In genomic region chr11:117888140-117888561, GRCh38 we compare ENCODE assay signal across 1 cellular context.
TF ChIP-seq lines count a peak whose summit lies in the region.

No MANE protein-coding gene starts in this region.

TF ChIP-seq in H1, 55 proteins besides CTCF, POLR2A, EP300 and RAD21:
- TF ChIP-seq HDAC6 (IDR thresholded peaks at IDR 0.05; ENCODE audit: low read depth, low read length), result no peak
- TF ChIP-seq TAF1 (IDR thresholded peaks at IDR 0.05; ENCODE audit: low read depth, low read length), result no peak
- no peak for TF ChIP-seq GABPA (IDR thresholded peaks at IDR 0.05; ENCODE audit: borderline replicate concordance, insufficient read depth, low read length)
- TF ChIP-seq EGR1 (IDR thresholded peaks at IDR 0.05; ENCODE audit: borderline replicate concordance, low read depth, low read length), result no peak
- no peak for TF ChIP-seq E2F6 (IDR thresholded peaks at IDR 0.05)
- no peak for TF ChIP-seq SAP30 (IDR thresholded peaks at IDR 0.05; ENCODE audit: insufficient read depth, insufficient replicate concordance, low read length)
- no peak for TF ChIP-seq KDM5A (IDR thresholded peaks at IDR 0.05; ENCODE audit: low read length)
- no peak for TF ChIP-seq ASH2L (IDR thresholded peaks at IDR 0.05; ENCODE audit: low read length)
- TF ChIP-seq RXRA (IDR thresholded peaks at IDR 0.05; ENCODE audit: insufficient read depth, low read depth, low read length), result no peak
- TF ChIP-seq BCL11A (IDR thresholded peaks at IDR 0.05; ENCODE audit: low read depth in 2 of 2, low read length in 2 of 2), result no peak
- TF ChIP-seq NRF1 (IDR thresholded peaks at IDR 0.05; ENCODE audit: low read depth, low read length), result no peak
- TF ChIP-seq POLR2AphosphoS5 (IDR thresholded peaks at IDR 0.05; ENCODE audit: low read depth, low read length), result no peak
- TF ChIP-seq MAFK (IDR thresholded peaks at IDR 0.05; ENCODE audit: low read depth, low read length), result no peak
- TF ChIP-seq CHD7 (IDR thresholded peaks at IDR 0.05; ENCODE audit: insufficient replicate concordance, low read length), result no peak
- TF ChIP-seq TEAD4 (IDR thresholded peaks at IDR 0.05; ENCODE audit: low read depth, low read length), result no peak
- no peak for TF ChIP-seq SIN3A (conservative IDR thresholded peaks at IDR 0.05 in 1 of 2, IDR thresholded peaks at IDR 0.05 in 1 of 2; ENCODE audit: low read depth in 1 of 2, low read length in 2 of 2)
- TF ChIP-seq TAF7 (optimal IDR thresholded peaks at IDR 0.05; ENCODE audit: borderline replicate concordance, low read depth, low read length), result no peak
- TF ChIP-seq BACH1 (IDR thresholded peaks at IDR 0.05; ENCODE audit: low read length), result no peak
